In genomic region chr9:27572566-27572917, GRCh38 we compare ENCODE assay signal across 8 cellular contexts. TPM values are rescaled to one million over a fixed set of nuclear protein-coding genes. Genes with fewer than 3 reads are reported as not detected.
DNase-seq lines count a peak whose midpoint lies in the region; TF ChIP-seq lines count a peak whose summit lies in the region.

No MANE protein-coding gene starts in this region.

- H3K4me2 ChIP-seq in Loucy (ENCODE audit: low read depth, low read length, poor library complexity, severe bottlenecking) = peak overlapping the region; percentile 72

- peaks cover 4% of the 10 kb centered on the region for H3K79me2 ChIP-seq in Loucy (ENCODE audit: insufficient read depth, low read length)

- peaks cover 15% of the 10 kb centered on the region for H3K4me1 ChIP-seq in Loucy (ENCODE audit: insufficient read depth, low read length, poor library complexity, severe bottlenecking)

- peak overlapping the region; percentile 83 for H3K4me3 ChIP-seq in Loucy (ENCODE audit: low read length, poor library complexity, severe bottlenecking)
- peak overlapping the region; percentile 91 for H3K4me3 ChIP-seq in WERI-Rb-1 (ENCODE audit: low read depth, low read length)

- no peaks in the 10 kb centered on the region for H4K20me1 ChIP-seq in Loucy (ENCODE audit: insufficient read depth, low read length, poor library complexity, severe bottlenecking)

- H3K27me3 ChIP-seq in Loucy (ENCODE audit: insufficient read depth, low read length, poor library complexity, severe bottlenecking) (no peaks in the 10 kb centered on the region), WERI-Rb-1 (ENCODE audit: insufficient read depth, low read depth, severe bottlenecking) (no peaks in the 10 kb centered on the region)

- peak in 2 of 3 experiments; percentile 25 to 51 for DNase-seq in stimulated activated CD4-positive, alpha-beta T cell treated with anti-CD3 and anti-CD28 coated beads, TNF-alpha, amount 100 ng/mL, for 4 hours (ENCODE audit: low read depth in 3 of 3)
- no peak for DNase-seq in stimulated activated CD4-positive, alpha-beta T cell treated with anti-CD3 and anti-CD28 coated beads, Interleukin-15, amount 100 ng/mL, for 24 hours
- peak; percentile 35 for DNase-seq in HCEC 1CT
- DNase-seq in WERI-Rb-1 = no peak
- DNase-seq in fibroblast of gingiva (ENCODE audit: low read depth) = peak; percentile 42
- DNase-seq in myocyte (ENCODE audit: low read depth) = peak; percentile 34
- no peak for DNase-seq in KBM-7

- TF ChIP-seq CTCF in Loucy (conservative IDR thresholded peaks at IDR 0.05; ENCODE audit: low read length) (no peak), WERI-Rb-1 (IDR thresholded peaks at IDR 0.05; ENCODE audit: low read depth, low read length) (no peak)

- no peaks in the 10 kb centered on the region for H3K9me2 ChIP-seq in Loucy (replicated peaks; ENCODE audit: low read depth, low read length)

- in situ Hi-C loops in KBM-7 (cut with MboI; ENCODE audit: low pct_unique_long_range_greater_than_20kb, low sequenced_read_pairs) = no loop called here

- H3F3A ChIP-seq in Loucy (ENCODE audit: low read depth) = no peaks in the 10 kb centered on the region

- H3K36me3 ChIP-seq in Loucy (ENCODE audit: insufficient read depth, low read length) (no peaks in the 10 kb centered on the region), WERI-Rb-1 (no peaks in the 10 kb centered on the region)

- H3K27ac ChIP-seq in WERI-Rb-1 = peak overlapping the region; percentile 77

- H3K9me3 ChIP-seq in Loucy (ENCODE audit: insufficient read depth, low read depth, low read length) (no peaks in the 10 kb centered on the region), WERI-Rb-1 (ENCODE audit: severe bottlenecking) (no peaks in the 10 kb centered on the region)

- H2AFZ ChIP-seq in Loucy (ENCODE audit: low read length) = peak overlapping the region; percentile 98

- peak overlapping the region; percentile 79 for H3K9ac ChIP-seq in Loucy (ENCODE audit: low read depth, low read length, poor library complexity, severe bottlenecking)

RNA-seq across cellular contexts. Expression of gene C9orf72, which starts 0.7 kb away (rescaled TPM):
- 8.1 and 10.7 TPM in 2 replicates for total RNA-seq in myocyte
- polyA plus RNA-seq in myocyte (2012) = 2.5 TPM

RNA-seq across cellular contexts. Expression of gene MOB3B, which starts 42.9 kb away (rescaled TPM):
- total RNA-seq in myocyte = not detected in 2 replicates
- polyA plus RNA-seq in myocyte (2012) = 0.01 TPM

RNA-seq across cellular contexts. Expression of gene IFNK, which starts 48.5 kb away (rescaled TPM):
- not detected in 2 replicates for total RNA-seq in myocyte
- not detected for polyA plus RNA-seq in myocyte (2012)

Comparison
In these comparisons a context has a peak if more than half of its experiments do, and no peak if none do; other contexts are left out.
1. DNase-seq: peak in stimulated activated CD4-positive, alpha-beta T cell treated with anti-CD3 and anti-CD28 coated beads, TNF-alpha, amount 100 ng/mL, for 4 hours (2 of 3), HCEC 1CT (single experiment), fibroblast of gingiva (single experiment) and myocyte (single experiment); none in stimulated activated CD4-positive, alpha-beta T cell treated with anti-CD3 and anti-CD28 coated beads, Interleukin-15, amount 100 ng/mL, for 24 hours (single experiment), WERI-Rb-1 (single experiment) and KBM-7 (single experiment).